Comparison of ENCODE assay signal across 12 cellular contexts in the genomic region with DNA sequence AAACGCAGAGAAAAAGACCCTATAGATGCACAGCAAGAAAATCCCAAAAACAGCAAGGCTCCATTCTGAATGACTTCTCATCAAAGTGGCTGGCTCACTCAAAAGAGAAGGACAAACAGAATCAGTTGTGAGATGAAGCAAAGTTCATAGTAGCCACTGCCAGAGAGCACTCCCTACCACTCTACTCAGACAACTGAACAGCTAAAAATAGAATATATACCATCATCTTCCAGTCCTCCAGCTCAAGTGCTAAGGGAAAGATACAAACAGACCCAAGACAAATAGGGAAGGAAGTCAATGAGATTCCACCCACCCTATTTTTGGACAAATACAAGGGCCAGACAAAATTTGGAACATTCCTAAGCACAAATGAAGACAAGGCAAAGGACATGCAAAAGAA. TPM values are rescaled to one million over a fixed set of nuclear protein-coding genes. Genes with fewer than 3 reads are reported as not detected.
DNase-seq lines count a peak whose midpoint lies in the region; ATAC-seq and TF ChIP-seq lines count a peak whose summit lies in the region.
"Had no signal": no experiment of that assay in that cellular context is flagged by ENCODE, and none has a peak within 500 bp of the region (broad histone marks: within the 10 kb centered on the region; RNA-seq: fewer than 3 reads in every experiment).

No MANE protein-coding gene starts in this region.

- no peaks in the 10 kb centered on the region for H3K27me3 ChIP-seq in CD4-positive, alpha-beta memory T cell (ENCODE audit: insufficient read depth, low read length)
- H3K27me3 ChIP-seq in mucosa of rectum (ENCODE audit: control insufficient read depth in 2 of 2, insufficient read depth in 2 of 2, low read length in 2 of 2) (no peaks in the 10 kb centered on the region), testis (no peaks in the 10 kb centered on the region)
- H3K27me3 ChIP-seq: SJSA1 had no signal

- H3K4me1 Mint-ChIP-seq in CD4-positive, alpha-beta memory T cell: peaks cover 50 to 79% (median 65%) of the 10 kb centered on the region in 4 donors

- POLR2A ChIA-PET in CD4-positive, alpha-beta memory T cell (lab: Charles Lee; ENCODE audit: partially characterized antibody): interaction anchor here (1.5 kb wide), 1 partner anchor 22 kb away, joined by 3 read pairs; no protein-coding TSS in a partner anchor

- H3K9me3 Mint-ChIP-seq in CD4-positive, alpha-beta memory T cell: peaks cover 0 to 2% (median 0%) of the 10 kb centered on the region in 8 donors

- H3K27me3 Mint-ChIP-seq in CD4-positive, alpha-beta memory T cell: no peaks in the 10 kb centered on the region
- H3K27me3 Mint-ChIP-seq: progenitor cell of endocrine pancreas had no signal

- H3K27ac ChIP-seq in CD4-positive, alpha-beta memory T cell (ENCODE audit: low read depth, low read length): no peak overlapping the region
- H3K27ac ChIP-seq in KOPT-K1 (ENCODE audit: low read depth, low read length, poor library complexity, severe bottlenecking) (peak overlapping the region; percentile 67), mucosa of rectum (ENCODE audit: low read depth in 2 of 2, low read length in 2 of 2) (peak overlapping the region; percentile 41 to 44), testis (no peak overlapping the region)
- H3K27ac ChIP-seq: SJSA1 had no signal

- no peak for ATAC-seq in HG03565 (IDR thresholded peaks at IDR 0.05; ENCODE audit: unreplicated experiment)

- H3K36me3 Mint-ChIP-seq in CD4-positive, alpha-beta memory T cell: peaks cover 14 to 15% of the 10 kb centered on the region in 2 donors

- DNase-seq in CD4-positive, alpha-beta memory T cell: no peak
- peak; percentile 21 to 33 for DNase-seq in cardiac fibroblast (ENCODE audit: low read depth in 2 of 2)
- DNase-seq in SK-N-DZ (ENCODE audit: low spot score): no peak
- DNase-seq in testis: no peak
- DNase-seq: effector memory CD4-positive, alpha-beta T cell; NCI-H1092; stimulated activated CD4-positive, alpha-beta T cell treated with anti-CD3 and anti-CD28 coated beads, Interleukin-4, amount 100 ng/mL, for 4 hours had no signal

- H3K27ac Mint-ChIP-seq in CD4-positive, alpha-beta memory T cell: peak overlapping the region in 5 of 7 donors; percentile 5 to 87 (median 23)
- H3K27ac Mint-ChIP-seq: progenitor cell of endocrine pancreas had no signal

- TF ChIP-seq POLR2A in testis (IDR thresholded peaks at IDR 0.05): no peak

- peak overlapping the region in 4 of 8 donors; percentile 6 to 68 (median 54) for H3K4me3 Mint-ChIP-seq in CD4-positive, alpha-beta memory T cell

- WGBS in testis, 2 donors: 96 to 100% methylated on average over 1 of the region's 1 CpG

- CTCF ChIA-PET in CD4-positive, alpha-beta memory T cell (lab: Charles Lee; ENCODE audit: partially characterized antibody): interaction anchor here (1.1 to 1.6 kb wide), 2 partner anchors 34 kb away, joined by 4 to 6 read pairs; no protein-coding TSS in a partner anchor

- intact Hi-C loops in CD4-positive, alpha-beta memory T cell (cut with micrococcal nuclease): no loop called here
- intact Hi-C loops in testis (cut with DNase I; ENCODE audit: low total_unique reads): no loop called here

- TF ChIP-seq CTCF in cardiac fibroblast (IDR thresholded peaks at IDR 0.05; ENCODE audit: low read depth, low read length) (no peak), testis (IDR thresholded peaks at IDR 0.05) (no peak)

- no peak overlapping the region for H3K4me3 ChIP-seq in CD4-positive, alpha-beta memory T cell (ENCODE audit: low read length in 2 of 2)
- H3K4me3 ChIP-seq in cardiac fibroblast (replicated peaks in 1 of 2; ENCODE audit: low read depth in 2 of 2, low read length in 2 of 2): no peak overlapping the region
- H3K4me3 ChIP-seq in mucosa of rectum (ENCODE audit: low read length in 2 of 2): peak overlapping the region in 1 of 2 donors; percentile 34
- H3K4me3 ChIP-seq in testis: no peak overlapping the region
- H3K4me3 ChIP-seq: SJSA1 had no signal

- H3K4me1 ChIP-seq in CD4-positive, alpha-beta memory T cell (ENCODE audit: insufficient read depth, low read length): peaks cover 39% of the 10 kb centered on the region
- H3K4me1 ChIP-seq in mucosa of rectum (ENCODE audit: control insufficient read depth in 2 of 2, insufficient read depth in 2 of 2, low read length in 2 of 2) (peaks cover 23 to 24% of the 10 kb centered on the region in 2 donors), testis (peaks cover 20% of the 10 kb centered on the region)

- no peak overlapping the region for H3K9ac ChIP-seq in mucosa of rectum (ENCODE audit: low read depth in 1 of 2, low read length in 2 of 2)

- H3K9me3 ChIP-seq in CD4-positive, alpha-beta memory T cell (ENCODE audit: control insufficient read depth in 1 of 2, low read length in 2 of 2): no peaks in the 10 kb centered on the region
- H3K9me3 ChIP-seq in KOPT-K1 (ENCODE audit: insufficient read depth, low read length, poor library complexity, severe bottlenecking): no peaks in the 10 kb centered on the region
- no peaks in the 10 kb centered on the region for H3K9me3 ChIP-seq in mucosa of rectum (ENCODE audit: control insufficient read depth in 2 of 2, low read length in 2 of 2)
- H3K9me3 ChIP-seq in testis: no peaks in the 10 kb centered on the region
- H3K9me3 ChIP-seq: SJSA1 had no signal

- no peaks in the 10 kb centered on the region for H3K36me3 ChIP-seq in CD4-positive, alpha-beta memory T cell (ENCODE audit: insufficient read depth, low read length)
- peaks cover 13% of the 10 kb centered on the region for H3K36me3 ChIP-seq in KOPT-K1 (ENCODE audit: insufficient read depth, low read length)
- H3K36me3 ChIP-seq in mucosa of rectum (ENCODE audit: control insufficient read depth in 2 of 2, insufficient read depth in 2 of 2, low read length in 2 of 2): no peaks in the 10 kb centered on the region
- H3K36me3 ChIP-seq in testis (ENCODE audit: low read depth, missing control alignments): no peaks in the 10 kb centered on the region
- H3K36me3 ChIP-seq: SJSA1 had no signal

RNA-seq across cellular contexts. Expression of a gene that starts 20.6 kb away (rescaled TPM):
- total RNA-seq in CD4-positive, alpha-beta memory T cell: 10 to 100 TPM; 50.7 to 57.2 TPM
- 10 to 100 TPM in 1 of 2 donors, 1 to 10 TPM in 1; 6.9 to 18.4 TPM for polyA plus RNA-seq in CD4-positive, alpha-beta memory T cell
- polyA plus RNA-seq in SK-N-DZ (2014; cell fraction: cytosol; rRNA removed): 24.8 and 25.8 TPM in 2 replicates
- 11.6 and 14.4 TPM in 2 replicates for polyA plus RNA-seq in SK-N-DZ (2014; cell fraction: nucleus; rRNA removed)
- total RNA-seq in testis: 10 to 100 TPM; 39.4 to 42.9 TPM
- 23.5 TPM for polyA plus RNA-seq in testis (ENCODE audit: insufficient read depth, low read depth, low replicate concordance)

Comparison
In these comparisons a context has a peak if more than half of its experiments do, and no peak if none do; other contexts are left out.
1. DNase-seq: peak in cardiac fibroblast (2 of 2); none in CD4-positive, alpha-beta memory T cell (0 of 5), SK-N-DZ (single experiment) and testis (single experiment).
2. H3K27ac ChIP-seq: peak in KOPT-K1 (single experiment) and mucosa of rectum (2 of 2); none in CD4-positive, alpha-beta memory T cell (single experiment) and testis (0 of 2).